In genomic region chr19:15437355-15438123, GRCh38 we compare ENCODE assay signal across 9 cellular contexts. TPM values are rescaled to one million over a fixed set of nuclear protein-coding genes. Genes with fewer than 3 reads are reported as not detected.
DNase-seq lines count a peak whose midpoint lies in the region; TF ChIP-seq lines count a peak whose summit lies in the region.
"Had no signal": no experiment of that assay in that cellular context is flagged by ENCODE, and none has a peak within 500 bp of the region (broad histone marks: within the 10 kb centered on the region; RNA-seq: fewer than 3 reads in every experiment).

No MANE protein-coding gene starts in this region.

- H3K27ac ChIP-seq in sigmoid colon = peak overlapping the region; percentile 45 to 53 (median 50)
- H3K27ac ChIP-seq: KMS-11 had no signal

- peak in 2 of 4 donors; percentile 19 to 59 for TF ChIP-seq EP300 in sigmoid colon (IDR thresholded peaks at IDR 0.05)

- intact Hi-C loops in sigmoid colon (cut with DNase I) = no loop called here

- TF ChIP-seq POLR2A in sigmoid colon (IDR thresholded peaks at IDR 0.05) = no peak

- H3K9me3 ChIP-seq in sigmoid colon = no peaks in the 10 kb centered on the region

- H3K4me1 ChIP-seq in sigmoid colon = peaks cover 0 to 22% (median 20%) of the 10 kb centered on the region in 4 donors

- TF ChIP-seq CTCF in sigmoid colon (IDR thresholded peaks at IDR 0.05) = peak in 1 of 4 experiments; percentile 16

- H3K36me3 ChIP-seq in sigmoid colon = peaks cover 0 to 8% (median 0%) of the 10 kb centered on the region in 4 donors

- DNase-seq in GM04504 (ENCODE audit: low read depth) (peak; percentile 56), epidermal melanocyte (ENCODE audit: insufficient read length, low spot score) (peak; percentile 69), sigmoid colon (no peak), NCI-H2227 treated with DMSO at 0.1 percent for 48 hours (lab: John Stamatoyannopoulos, UW) (no peak), G401 (ENCODE audit: low spot score) (no peak)
- no peak for DNase-seq in stimulated activated CD4-positive, alpha-beta T cell treated with anti-CD3 and anti-CD28 coated beads, Interleukin-4, amount 100 ng/mL, for 24 hours
- DNase-seq: kidney glomerular epithelial cell; stimulated activated naive CD8-positive, alpha-beta T cell treated with anti-CD3 and anti-CD28 coated beads, Interleukin-15, amount 100 ng/mL, for 72 hours had no signal

- H3K27me3 ChIP-seq in sigmoid colon = no peaks in the 10 kb centered on the region

- 84 to 86% methylated on average over 10 of the region's 10 CpGs for WGBS in sigmoid colon, 2 donors

- H3K4me3 ChIP-seq in sigmoid colon = no peak overlapping the region

- in situ Hi-C loops in G401 (cut with HindIII; ENCODE audit: low sequenced_read_pairs) = no loop called here

RNA-seq across cellular contexts. Expression of gene WIZ, which starts 12.2 kb away (rescaled TPM):
- total RNA-seq in sigmoid colon = 10 to 100 TPM; 16.3 to 49.6 (median 28.4) TPM
- 10 to 100 TPM in 1 of 3 donors, 1 to 10 TPM in 2; 7.8 to 18.3 (median 9.2) TPM for polyA plus RNA-seq in sigmoid colon
- total RNA-seq in G401 (2014; rRNA removed; shearing (Covaris generic)) = 24.9 and 28.2 TPM in 2 replicates

RNA-seq across cellular contexts. Expression of gene AKAP8L, which starts 18.8 kb away (rescaled TPM):
- 100 to 1,000 TPM in 2 of 4 donors, 10 to 100 TPM in 2; 90.5 to 145 (median 101) TPM for total RNA-seq in sigmoid colon
- 10 to 100 TPM; 15.0 to 67.5 (median 22.8) TPM for polyA plus RNA-seq in sigmoid colon
- 86.3 and 92.4 TPM in 2 replicates for total RNA-seq in G401 (2014; rRNA removed; shearing (Covaris generic))

RNA-seq across cellular contexts. Expression of gene RASAL3, which starts 26.8 kb away (rescaled TPM):
- total RNA-seq in sigmoid colon = 1 to 10 TPM; 1.1 to 2.0 (median 1.5) TPM
- 10 to 100 TPM in 1 of 3 donors, 1 to 10 TPM in 1, under 1 TPM in 1; 0.60 to 20.3 (median 1.6) TPM for polyA plus RNA-seq in sigmoid colon
- not detected in 2 replicates for total RNA-seq in G401 (2014; rRNA removed; shearing (Covaris generic))

RNA-seq across cellular contexts. Expression of gene PGLYRP2, which starts 41.8 kb away (rescaled TPM):
- total RNA-seq in sigmoid colon = not detected
- under 1 TPM in 1 of 3 donors, not detected in 2; 0.60 TPM for polyA plus RNA-seq in sigmoid colon
- not detected in 2 replicates for total RNA-seq in G401 (2014; rRNA removed; shearing (Covaris generic))

RNA-seq across cellular contexts. Expression of gene AKAP8, which starts 58.0 kb away (rescaled TPM):
- 10 to 100 TPM; 15.0 to 43.8 (median 21.4) TPM for total RNA-seq in sigmoid colon
- polyA plus RNA-seq in sigmoid colon = 10 to 100 TPM; 11.4 to 19.8 (median 11.6) TPM
- 19.6 and 25.3 TPM in 2 replicates for total RNA-seq in G401 (2014; rRNA removed; shearing (Covaris generic))

Comparison
In these comparisons a context has a peak if more than half of its experiments do, and no peak if none do; other contexts are left out.
1. DNase-seq: peak in GM04504 (single experiment) and epidermal melanocyte (single experiment); none in sigmoid colon (single experiment), stimulated activated CD4-positive, alpha-beta T cell treated with anti-CD3 and anti-CD28 coated beads, Interleukin-4, amount 100 ng/mL, for 24 hours (single experiment), NCI-H2227 treated with DMSO at 0.1 percent for 48 hours (single experiment) and G401 (single experiment).